Comparison of ENCODE assay signal across 1 cellular context in genomic region chrX:119477812-119478232, GRCh38.
TF ChIP-seq lines count a peak whose summit lies in the region.

No MANE protein-coding gene starts in this region.

TF ChIP-seq in K562, 482 proteins besides CTCF, POLR2A, EP300 and RAD21 (continued from another document and continues in another):
- no peak for TF ChIP-seq GATAD2A (IDR thresholded peaks at IDR 0.05)
- no peak for TF ChIP-seq RBM17 (IDR thresholded peaks at IDR 0.05; ENCODE audit: borderline replicate concordance, low read depth, low read length)
- TF ChIP-seq ZNF174 (CRISPR knock-in tag; IDR thresholded peaks at IDR 0.05), result no peak
- TF ChIP-seq HES1 (IDR thresholded peaks at IDR 0.05; ENCODE audit: low read depth), result peak; percentile 70
- TF ChIP-seq HMG20B (CRISPR knock-in tag; IDR thresholded peaks at IDR 0.05), result no peak
- no peak for TF ChIP-seq CTCFL (IDR thresholded peaks at IDR 0.05; ENCODE audit: borderline replicate concordance, insufficient read depth, low read depth, low read length, poor library complexity, severe bottlenecking)
- TF ChIP-seq GTF2E2 (tag; IDR thresholded peaks at IDR 0.05), result no peak
- TF ChIP-seq CEBPB (tag; IDR thresholded peaks at IDR 0.05), result peak; percentile 85
- TF ChIP-seq PYGO2 (tag; IDR thresholded peaks at IDR 0.05), result no peak
- no peak for TF ChIP-seq RFX7 (CRISPR knock-in tag; IDR thresholded peaks at IDR 0.05)
- no peak for TF ChIP-seq ZFX (CRISPR knock-in tag; IDR thresholded peaks at IDR 0.05)
- no peak for TF ChIP-seq ZFPM2 (CRISPR knock-in tag; IDR thresholded peaks at IDR 0.05)
- no peak for TF ChIP-seq STAT6 (CRISPR knock-in tag; IDR thresholded peaks at IDR 0.05)
- TF ChIP-seq OTX1 (CRISPR knock-in tag; IDR thresholded peaks at IDR 0.05), result no peak
- no peak for TF ChIP-seq CREBBP (IDR thresholded peaks at IDR 0.05; ENCODE audit: low read depth, low read length)
- TF ChIP-seq SMARCE1 (IDR thresholded peaks at IDR 0.05), result no peak
- TF ChIP-seq ZNF518B (CRISPR knock-in tag; IDR thresholded peaks at IDR 0.05), result no peak
- TF ChIP-seq ZBTB8A (IDR thresholded peaks at IDR 0.05; ENCODE audit: partially characterized antibody), result no peak
- 0 out of 2 replicates have a peak, but pooled peaks have one; percentile 41 for TF ChIP-seq ZNF644 (tag; IDR thresholded peaks at IDR 0.05; ENCODE audit: low read depth)
- no peak for TF ChIP-seq ADNP (tag; IDR thresholded peaks at IDR 0.05)
- TF ChIP-seq POLR2AphosphoS2 (IDR thresholded peaks at IDR 0.05; ENCODE audit: low read length), result no peak
- TF ChIP-seq HEY1 (CRISPR knock-in tag; IDR thresholded peaks at IDR 0.05; ENCODE audit: borderline replicate concordance), result no peak
- peak; percentile 52; the same call in 1 of the 2 replicates for TF ChIP-seq SOX6 (IDR thresholded peaks at IDR 0.05)
- TF ChIP-seq ZNF584 (CRISPR knock-in tag; IDR thresholded peaks at IDR 0.05; ENCODE audit: low read depth), result 0 out of 2 replicates have a peak, but pooled peaks have one; percentile 25
- no peak for TF ChIP-seq TSC22D4 (tag; IDR thresholded peaks at IDR 0.05)
- TF ChIP-seq DIDO1 (tag; IDR thresholded peaks at IDR 0.05; ENCODE audit: low read depth), result no peak
- TF ChIP-seq ZBTB1 (CRISPR knock-in tag; IDR thresholded peaks at IDR 0.05; ENCODE audit: borderline replicate concordance, low read depth), result no peak
- no peak for TF ChIP-seq RUNX1 (IDR thresholded peaks at IDR 0.05; ENCODE audit: low read depth)
- TF ChIP-seq TAF1 (IDR thresholded peaks at IDR 0.05; ENCODE audit: control insufficient read depth, extremely low read depth, insufficient read depth, low read length, severe bottlenecking), result no peak
- peak; percentile 93 for TF ChIP-seq HDAC2 (IDR thresholded peaks at IDR 0.05)
- TF ChIP-seq STAT5A (IDR thresholded peaks at IDR 0.05; ENCODE audit: borderline replicate concordance, low read length), result 0 out of 2 replicates have a peak, but pooled peaks have one; percentile 37
- no peak for TF ChIP-seq RBM14 (IDR thresholded peaks at IDR 0.05; ENCODE audit: borderline replicate concordance, insufficient read depth, low read depth, low read length)
- TF ChIP-seq ILK (tag; IDR thresholded peaks at IDR 0.05; ENCODE audit: borderline replicate concordance, low read depth), result no peak
- TF ChIP-seq KLF6 (CRISPR knock-in tag; IDR thresholded peaks at IDR 0.05; ENCODE audit: borderline replicate concordance), result no peak
- no peak for TF ChIP-seq SRSF1 (IDR thresholded peaks at IDR 0.05; ENCODE audit: low read depth, low read length)
- TF ChIP-seq ZNF316 (IDR thresholded peaks at IDR 0.05), result no peak
- no peak for TF ChIP-seq ZC3H11A (IDR thresholded peaks at IDR 0.05; ENCODE audit: low read depth, low read length)
- TF ChIP-seq FUS (optimal IDR thresholded peaks at IDR 0.05; ENCODE audit: low read depth, low read length), result no peak
- no peak for TF ChIP-seq ZBTB34 (CRISPR knock-in tag; IDR thresholded peaks at IDR 0.05)
- TF ChIP-seq ZNF76 (CRISPR knock-in tag; IDR thresholded peaks at IDR 0.05; ENCODE audit: borderline replicate concordance), result no peak
- no peak for TF ChIP-seq HOMEZ (CRISPR knock-in tag; IDR thresholded peaks at IDR 0.05)
- no peak for TF ChIP-seq NCOA2 (IDR thresholded peaks at IDR 0.05; ENCODE audit: partially characterized antibody in 2 of 2)
- TF ChIP-seq ATF3 (IDR thresholded peaks at IDR 0.05), result peak; percentile 66
- TF ChIP-seq ATF3 (CRISPR knock-in tag; conservative IDR thresholded peaks at IDR 0.05), result no peak
- TF ChIP-seq TFE3 (CRISPR knock-in tag; IDR thresholded peaks at IDR 0.05), result no peak
- no peak for TF ChIP-seq SNRNP70 (optimal IDR thresholded peaks at IDR 0.05; ENCODE audit: low read depth, low read length)
- no peak for TF ChIP-seq BRD4 (IDR thresholded peaks at IDR 0.05)
- no peak for TF ChIP-seq YBX1 (IDR thresholded peaks at IDR 0.05)
- no peak for TF ChIP-seq PREB (CRISPR knock-in tag; IDR thresholded peaks at IDR 0.05)
- TF ChIP-seq CBX3 (IDR thresholded peaks at IDR 0.05; ENCODE audit: borderline replicate concordance in 1 of 2, low read length in 2 of 2), result no peak
- TF ChIP-seq SRSF7 (optimal IDR thresholded peaks at IDR 0.05; ENCODE audit: low read depth, low read length), result no peak
- no peak for TF ChIP-seq ZNF436 (CRISPR knock-in tag; IDR thresholded peaks at IDR 0.05)
- TF ChIP-seq ZNF282 (CRISPR knock-in tag; IDR thresholded peaks at IDR 0.05), result no peak
- TF ChIP-seq NFYB (IDR thresholded peaks at IDR 0.05; ENCODE audit: extremely low read depth, insufficient read length), result no peak
- no peak for TF ChIP-seq NUFIP1 (IDR thresholded peaks at IDR 0.05; ENCODE audit: partially characterized antibody)
- TF ChIP-seq PML (IDR thresholded peaks at IDR 0.05; ENCODE audit: low read length), result no peak
